In genomic region chr7:75961194-75961593, GRCh38 we compare ENCODE assay signal across 22 cellular contexts. TPM values are rescaled to one million over a fixed set of nuclear protein-coding genes. Genes with fewer than 3 reads are reported as not detected.
DNase-seq lines count a peak whose midpoint lies in the region; ATAC-seq and TF ChIP-seq lines count a peak whose summit lies in the region.
"Had no signal": no experiment of that assay in that cellular context is flagged by ENCODE, and none has a peak within 500 bp of the region (broad histone marks: within the 10 kb centered on the region; RNA-seq: fewer than 3 reads in every experiment).

No MANE protein-coding gene starts in this region.

- H3K4me1 ChIP-seq in Panc1 (ENCODE audit: control insufficient read depth, insufficient read depth, low read length), result peaks cover 11% of the 10 kb centered on the region
- peaks cover 17 to 43% (median 40%) of the 10 kb centered on the region in 5 donors for H3K4me1 ChIP-seq in subcutaneous abdominal adipose tissue (ENCODE audit: control insufficient read depth in 5 of 5, insufficient read depth in 5 of 5, low read length in 5 of 5)
- H3K4me1 ChIP-seq in upper lobe of left lung, result peaks cover 10 to 23% (median 19%) of the 10 kb centered on the region in 4 donors
- H3K4me1 ChIP-seq: HAP-1 had no signal

- no peak overlapping the region for H3K4me3 ChIP-seq in Panc1 (ENCODE audit: low read depth in 2 of 2, low read length in 2 of 2)
- no peak overlapping the region for H3K4me3 ChIP-seq in epithelial cell of proximal tubule (ENCODE audit: low read depth, low read length)
- H3K4me3 ChIP-seq in subcutaneous abdominal adipose tissue (ENCODE audit: low read depth in 1 of 5, low read length in 5 of 5), result no peak overlapping the region
- no peak overlapping the region for H3K4me3 ChIP-seq in upper lobe of left lung
- H3K4me3 ChIP-seq: HAP-1, lower lobe of right lung, uterus had no signal

- H3K27ac ChIP-seq in Panc1 (ENCODE audit: low read length) (no peak overlapping the region), subcutaneous abdominal adipose tissue (ENCODE audit: low read depth, low read length) (peak overlapping the region; percentile 82), upper lobe of left lung (peak overlapping the region in 1 of 4 donors; percentile 17)

- 95 to 96% methylated on average over 6 of the region's 6 CpGs for WGBS in upper lobe of left lung, 2 donors

- CTCF ChIA-PET in Panc1 (lab: Charles Lee), result interaction anchor here (1.0 kb wide), 1 partner anchor 94 kb away, joined by 3 read pairs; no protein-coding TSS in a partner anchor

- ATAC-seq in Panc1 (peak; percentile 56; the same call in 1 of the 2 replicates), upper lobe of left lung (ENCODE audit: low FRiP score in 2 of 2) (no peak), HG02678 (IDR thresholded peaks at IDR 0.05; ENCODE audit: unreplicated experiment) (no peak)
- ATAC-seq: lower lobe of right lung; natural killer cell treated with Interleukin-12 subunit alpha and Interleukin-12 subunit beta and Interleukin-15 and Interleukin-18, amount 100 ng/mL, for 72 hours; sciatic nerve had no signal

- no peak for TF ChIP-seq POLR2A in upper lobe of left lung (IDR thresholded peaks at IDR 0.05)

- DNase-seq in NCI-H82 (lab: John Stamatoyannopoulos, UW) (peak; percentile 21), NCI-H82 treated with DMSO at 0.1 percent for 48 hours (lab: John Stamatoyannopoulos, UW; ENCODE audit: unreplicated experiment) (no peak), Panc1 (ENCODE audit: low read depth, low spot score) (no peak), epithelial cell of proximal tubule (ENCODE audit: low read depth) (no peak), upper lobe of left lung (no peak), putamen (ENCODE audit: low spot score) (no peak)
- DNase-seq: activated CD4-positive, alpha-beta T cell treated with anti-CD3 and anti-CD28 coated beads for 48 hours; activated T-cell treated with anti-CD3 and anti-CD28 coated beads, Interleukin-2, amount 50 U/mL, for 48 hours; amniotic stem cell; CD8-positive, alpha-beta memory T cell; KG1; lower lobe of right lung; NCI-H1436; NCI-H446 treated with DMSO at 0.1 percent for 48 hours; stimulated activated CD4-positive, alpha-beta T cell treated with anti-CD3 and anti-CD28 coated beads, Interleukin-4, amount 100 ng/mL, for 4 hours; T-helper 2 cell; uterus had no signal

- intact Hi-C loops in Panc1 (cut with micrococcal nuclease; ENCODE audit: unreplicated experiment), result no loop called here

- H3K27me3 ChIP-seq in Panc1 (ENCODE audit: control insufficient read depth, insufficient read depth, low read length) (no peaks in the 10 kb centered on the region), subcutaneous abdominal adipose tissue (ENCODE audit: control insufficient read depth in 5 of 5, insufficient read depth in 4 of 5, low read length in 5 of 5) (no peaks in the 10 kb centered on the region), upper lobe of left lung (no peaks in the 10 kb centered on the region)
- H3K27me3 ChIP-seq: uterus had no signal

- in situ Hi-C loops in Panc1 (cut with HindIII; ENCODE audit: low pct_unique_long_range_greater_than_20kb, low sequenced_read_pairs), result no loop called here

- TF ChIP-seq EP300 in upper lobe of left lung (IDR thresholded peaks at IDR 0.05), result no peak

- no peaks in the 10 kb centered on the region for H3K36me3 ChIP-seq in Panc1 (ENCODE audit: control insufficient read depth, insufficient read depth, low read length)
- peaks cover 5 to 51% (median 24%) of the 10 kb centered on the region in 5 donors for H3K36me3 ChIP-seq in subcutaneous abdominal adipose tissue (ENCODE audit: control insufficient read depth in 5 of 5, insufficient read depth in 5 of 5, low read length in 5 of 5)
- peaks cover 4 to 50% (median 9%) of the 10 kb centered on the region in 4 donors for H3K36me3 ChIP-seq in upper lobe of left lung
- H3K36me3 ChIP-seq: uterus had no signal

- no TSS peak for BruUV-seq in Panc1 (replicated peaks; lab: Mats Ljungman, UMichigan)

- H3K9me3 ChIP-seq in Panc1 (ENCODE audit: control insufficient read depth, insufficient read depth, low read depth, low read length) (no peaks in the 10 kb centered on the region), subcutaneous abdominal adipose tissue (ENCODE audit: control insufficient read depth in 5 of 5, low read length in 5 of 5) (no peaks in the 10 kb centered on the region), upper lobe of left lung (no peaks in the 10 kb centered on the region)
- H3K9me3 ChIP-seq: HAP-1, lower lobe of right lung, uterus had no signal

- TF ChIP-seq CTCF in Panc1 (IDR thresholded peaks at IDR 0.05) (no peak), epithelial cell of proximal tubule (conservative IDR thresholded peaks at IDR 0.05; ENCODE audit: low read depth, low read length) (peak; percentile 37), upper lobe of left lung (IDR thresholded peaks at IDR 0.05) (no peak)

- POLR2A ChIA-PET in Panc1 (lab: Charles Lee), result interaction anchor here (0.6 kb wide), 1 partner anchor 11 kb away, joined by 3 read pairs; no protein-coding TSS in a partner anchor

- no peak overlapping the region for H3K9ac ChIP-seq in subcutaneous abdominal adipose tissue (ENCODE audit: low read length in 5 of 5)

RNA-seq across cellular contexts. Expression of gene TMEM120A, which starts 33.2 kb away (rescaled TPM):
- total RNA-seq in Panc1 (2021; ENCODE audit: unreplicated experiment) (71.0 TPM), epithelial cell of proximal tubule (7.6 and 13.6 TPM in 2 replicates), upper lobe of left lung (10 to 100 TPM; 27.5 to 75.4 (median 43.1) TPM)
- 73.8 TPM for polyA plus RNA-seq in Panc1 (2012; ENCODE audit: insufficient read length)

RNA-seq across cellular contexts. Expression of gene POR, which starts 46.2 kb away (rescaled TPM):
- total RNA-seq in Panc1 (2021; ENCODE audit: unreplicated experiment) (168 TPM), epithelial cell of proximal tubule (77.8 and 83.0 TPM in 2 replicates), upper lobe of left lung (100 to 1,000 TPM; 107 to 257 (median 194) TPM)
- polyA plus RNA-seq in Panc1 (2012; ENCODE audit: insufficient read length), result 163 TPM
